ENCODE assay signal across 33 cellular contexts in the genomic region with DNA sequence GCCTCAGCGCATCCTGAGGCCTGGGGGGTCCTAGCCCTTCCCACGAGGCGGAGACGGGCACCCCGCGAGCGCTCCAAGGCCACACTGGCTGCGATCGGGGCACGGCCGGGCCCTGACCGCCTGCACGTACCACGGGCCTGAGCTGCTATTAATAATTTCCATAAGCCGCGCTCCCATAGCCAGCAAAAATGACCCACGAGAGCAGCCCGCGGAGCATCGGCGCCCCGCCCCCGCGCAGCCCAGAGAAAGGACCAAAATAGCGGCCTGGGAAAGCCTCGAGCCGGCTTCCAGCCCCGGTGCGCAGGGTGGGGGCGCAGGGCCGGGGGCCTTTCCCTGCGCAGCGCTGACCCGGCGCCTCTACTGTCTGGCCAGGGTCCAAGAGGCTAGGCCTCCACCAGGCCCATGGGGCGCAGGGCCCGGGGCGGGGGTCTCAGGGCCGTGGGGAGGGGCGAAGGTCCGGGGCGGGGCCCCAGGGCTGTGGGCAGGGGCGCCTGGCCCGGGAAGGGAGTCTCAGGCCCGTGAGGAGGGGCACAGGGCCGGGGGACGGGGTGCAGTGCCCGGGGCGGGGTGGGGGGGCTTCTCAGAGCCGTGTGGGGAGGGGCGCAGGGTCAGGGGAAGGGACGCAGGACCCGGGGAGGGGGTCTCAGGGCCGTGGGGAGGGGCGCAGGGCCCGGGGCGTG. TPM values are rescaled to one million over a fixed set of nuclear protein-coding genes. Genes with fewer than 3 reads are reported as not detected.
DNase-seq lines count a peak whose midpoint lies in the region; ATAC-seq and TF ChIP-seq lines count a peak whose summit lies in the region.
"Had no signal": no experiment of that assay in that cellular context is flagged by ENCODE, and none has a peak within 500 bp of the region (broad histone marks: within the 10 kb centered on the region; RNA-seq: fewer than 3 reads in every experiment).

No MANE protein-coding gene starts in this region.

- H3K4me1 ChIP-seq in NT2/D1 (ENCODE audit: insufficient read depth, insufficient read length) (peaks cover 7% of the 10 kb centered on the region), endodermal cell (ENCODE audit: control insufficient read depth, insufficient read depth, low read length) (no peaks in the 10 kb centered on the region), psoas muscle (no peaks in the 10 kb centered on the region)
- H3K4me1 ChIP-seq: prostate gland had no signal

- no peak overlapping the region for H3K4me3 Mint-ChIP-seq in endodermal cell
- H3K4me3 Mint-ChIP-seq: activated CD4-positive, alpha-beta memory T cell treated with anti-CD3 and anti-CD28 coated beads for 36 hours; activated naive CD4-positive, alpha-beta T cell treated with anti-CD3 and anti-CD28 coated beads, Interleukin-2, amount 10 ng/mL, durations not matched to agents 7 days and 5 days; activated T-helper 1 cell treated with anti-CD3 and anti-CD28 coated beads, Interleukin-12 subunit alpha, Interleukin-12 subunit beta, Interleukin-2, Interleukin-4 antibody, amounts not matched to agents 30 ng/mL and 10 ng/mL and 1 ng/mL, durations not matched to agents 14 hours and 24 hours and 36 hours; brain; immature natural killer cell; T-helper 1 cell treated with Interleukin-12 subunit alpha and Interleukin-12 subunit beta and Interleukin-4 antibody, amounts not matched to agents 30 μg/mL and 1 μg/mL, for 36 hours had no signal

- DNase-seq in NT2/D1 (ENCODE audit: low read depth, low spot score) (no peak), endodermal cell (peak; percentile 35), left ventricle myocardium superior (peak; percentile 73), psoas muscle (peak in 1 of 2 donors; percentile 50), NCI-H526 (lab: John Stamatoyannopoulos, UW) (no peak), DMS153 (lab: John Stamatoyannopoulos, UW) (no peak)
- no peak for DNase-seq in NK-92 treated with Interleukin-12 subunit alpha and Interleukin-12 subunit beta, amount 100 ng/mL, for 24 hours (lab: John Stamatoyannopoulos, UW)
- DNase-seq: activated CD4-positive, alpha-beta memory T cell treated with anti-CD3 and anti-CD28 coated beads for 36 hours; activated naive CD4-positive, alpha-beta T cell treated with anti-CD3 and anti-CD28 coated beads, Interleukin-2, amount 10 ng/mL, durations not matched to agents 7 days and 5 days; cerebellar nuclear complex; DMS 273 treated with DMSO at 0.1 percent for 48 hours; EL; foreskin melanocyte; hypothalamus; immature natural killer cell; mesendoderm; NCI-H1092 treated with DMSO at 0.1 percent for 48 hours; NCI-H1694 treated with DMSO at 0.1 percent for 48 hours; NCI-H2171; SK-N-SH; stimulated activated naive CD4-positive, alpha-beta T cell had no signal

- ATAC-seq in left ventricle myocardium superior (peak; percentile 78), psoas muscle (peak in 1 of 4 donors; percentile 10), GM18505 (IDR thresholded peaks at IDR 0.05; ENCODE audit: unreplicated experiment) (no peak)
- ATAC-seq: HCT116 had no signal

- H3K36me3 ChIP-seq in NT2/D1 (ENCODE audit: insufficient read depth, insufficient read length, low read length) (no peaks in the 10 kb centered on the region), endodermal cell (ENCODE audit: control insufficient read depth, insufficient read depth, low read length) (no peaks in the 10 kb centered on the region), psoas muscle (ENCODE audit: insufficient read depth in 1 of 2, low read depth in 1 of 2) (peaks cover 0 to 13% of the 10 kb centered on the region in 2 donors)
- H3K36me3 ChIP-seq: prostate gland had no signal

- H3K4me3 ChIP-seq in NT2/D1 (ENCODE audit: insufficient read length, low read depth) (no peak overlapping the region), endodermal cell (ENCODE audit: low read length) (no peak overlapping the region), psoas muscle (no peak overlapping the region)
- H3K4me3 ChIP-seq: BLaER1, dorsolateral prefrontal cortex, prostate gland, skin epidermis had no signal

- 94 to 97% methylated on average over 12 to 57 of the region's 57 CpGs for WGBS in endodermal cell (ENCODE audit: insufficient coverage in 1 of 2, insufficient read length in 1 of 2), 2 experiments
- 67 to 74% (median 72%) methylated on average over 40 to 57 of the region's 57 CpGs for WGBS in psoas muscle, 3 donors

- H3K9me3 ChIP-seq in NT2/D1 (ENCODE audit: insufficient read depth, low read length) (no peaks in the 10 kb centered on the region), endodermal cell (ENCODE audit: control insufficient read depth, low read length) (peaks cover 5% of the 10 kb centered on the region), psoas muscle (no peaks in the 10 kb centered on the region)
- H3K9me3 ChIP-seq: prostate gland, SK-N-SH had no signal

- peak overlapping the region; percentile 38 for H3K27ac ChIP-seq in endodermal cell (ENCODE audit: low read depth, low read length)
- H3K27ac ChIP-seq in psoas muscle, result peak overlapping the region; percentile 50
- H3K27ac ChIP-seq: prostate gland, RWPE1, skin epidermis had no signal

- H3K9ac ChIP-seq in NT2/D1 (ENCODE audit: insufficient read length, low read depth) (peak overlapping the region; percentile 61), endodermal cell (ENCODE audit: extremely low read depth, low read length, poor library complexity, severe bottlenecking) (no peak overlapping the region)
- H3K9ac ChIP-seq: BLaER1, SK-N-SH had no signal

- intact Hi-C loops in left ventricle myocardium superior (cut with micrococcal nuclease), result no loop called here
- intact Hi-C loops in psoas muscle (cut with DNase I), result no loop called here

- TF ChIP-seq POLR2A in GM18505 (IDR thresholded peaks at IDR 0.05; ENCODE audit: borderline replicate concordance, extremely low read depth, insufficient read depth, insufficient read length), result no peak

- no peaks in the 10 kb centered on the region for H3K4me1 Mint-ChIP-seq in endodermal cell
- H3K4me1 Mint-ChIP-seq: activated naive CD4-positive, alpha-beta T cell treated with anti-CD3 and anti-CD28 coated beads, Interleukin-2, amount 10 ng/mL, durations not matched to agents 7 days and 5 days had no signal

- peaks cover 3% of the 10 kb centered on the region for H3K36me3 Mint-ChIP-seq in endodermal cell (ENCODE audit: low read depth)
- H3K36me3 Mint-ChIP-seq: activated CD4-positive, alpha-beta memory T cell treated with anti-CD3 and anti-CD28 coated beads for 36 hours had no signal

- H3K9me3 Mint-ChIP-seq in endodermal cell, result no peaks in the 10 kb centered on the region
- H3K9me3 Mint-ChIP-seq: immature natural killer cell had no signal

- no peak overlapping the region for H3K27ac Mint-ChIP-seq in endodermal cell
- H3K27ac Mint-ChIP-seq: activated CD4-positive, alpha-beta memory T cell treated with anti-CD3 and anti-CD28 coated beads for 36 hours; activated naive CD4-positive, alpha-beta T cell treated with anti-CD3 and anti-CD28 coated beads, Interleukin-2, amount 10 ng/mL, durations not matched to agents 7 days and 5 days; activated T-helper 1 cell treated with anti-CD3 and anti-CD28 coated beads, Interleukin-12 subunit alpha, Interleukin-12 subunit beta, Interleukin-2, Interleukin-4 antibody, amounts not matched to agents 30 ng/mL and 10 ng/mL and 1 ng/mL, durations not matched to agents 14 hours and 24 hours and 36 hours; immature natural killer cell; T-helper 1 cell treated with Interleukin-12 subunit alpha and Interleukin-12 subunit beta and Interleukin-4 antibody, amounts not matched to agents 30 μg/mL and 1 μg/mL, for 36 hours had no signal

- no peak for TF ChIP-seq CTCF in endodermal cell (conservative IDR thresholded peaks at IDR 0.05)
- TF ChIP-seq CTCF in psoas muscle (IDR thresholded peaks at IDR 0.05), result no peak

- H3K27me3 ChIP-seq in NT2/D1 (ENCODE audit: insufficient read depth, insufficient read length) (no peaks in the 10 kb centered on the region), endodermal cell (ENCODE audit: control insufficient read depth, insufficient read depth, low read length, poor library complexity, severe bottlenecking) (no peaks in the 10 kb centered on the region), psoas muscle (ENCODE audit: insufficient read depth in 3 of 3, low read length in 2 of 3) (no peaks in the 10 kb centered on the region)
- H3K27me3 ChIP-seq: BLaER1, dorsolateral prefrontal cortex had no signal

- no peaks in the 10 kb centered on the region for H3K27me3 Mint-ChIP-seq in endodermal cell (ENCODE audit: insufficient read depth)
- H3K27me3 Mint-ChIP-seq: activated CD4-positive, alpha-beta memory T cell treated with anti-CD3 and anti-CD28 coated beads for 36 hours; activated naive CD4-positive, alpha-beta T cell treated with anti-CD3 and anti-CD28 coated beads, Interleukin-2, amount 10 ng/mL, durations not matched to agents 7 days and 5 days; brain had no signal

RNA-seq across cellular contexts. Expression of gene EXD3, which starts 54.4 kb away (rescaled TPM):
- 10 to 100 TPM; 15.5 to 31.0 TPM for total RNA-seq in endodermal cell
- polyA plus RNA-seq in endodermal cell (2013, experiment 1 of 2), result 25.5 TPM
- polyA plus RNA-seq in endodermal cell (2013, experiment 2 of 2), result 25.1 TPM
- 8.3 TPM for total RNA-seq in left ventricle myocardium superior
- 10 to 100 TPM in 2 of 4 donors, 1 to 10 TPM in 2; 6.7 to 11.2 (median 9.7) TPM for total RNA-seq in psoas muscle
- 1 to 10 TPM; 5.7 to 9.9 (median 7.2) TPM for polyA plus RNA-seq in psoas muscle

RNA-seq across cellular contexts. Expression of gene NOXA1, which starts 54.6 kb away (rescaled TPM):
- 1 to 10 TPM; 5.0 to 5.9 TPM for total RNA-seq in endodermal cell
- 1.9 TPM for polyA plus RNA-seq in endodermal cell (2013, experiment 1 of 2)
- polyA plus RNA-seq in endodermal cell (2013, experiment 2 of 2), result 1.2 TPM
- total RNA-seq in left ventricle myocardium superior, result 1.9 TPM
- 1 to 10 TPM in 3 of 4 donors, under 1 TPM in 1; 0.62 to 5.1 (median 2.5) TPM for total RNA-seq in psoas muscle
- 1 to 10 TPM in 1 of 3 donors, under 1 TPM in 2; 0.43 to 1.0 (median 0.83) TPM for polyA plus RNA-seq in psoas muscle
- total RNA-seq: M059J, OCI-LY7 had no signal

Comparison
In these comparisons a context has a peak if more than half of its experiments do, and no peak if none do; other contexts are left out.
1. DNase-seq: peak in endodermal cell (single experiment) and left ventricle myocardium superior (single experiment); none in NT2/D1 (single experiment), NCI-H526 (0 of 2), DMS153 (single experiment) and NK-92 treated with Interleukin-12 subunit alpha and Interleukin-12 subunit beta, amount 100 ng/mL, for 24 hours (single experiment).